ENCODE assay signal across 26 cellular contexts in genomic region chr11:112730591-112730990, GRCh38.
DNase-seq lines count a peak whose midpoint lies in the region; ATAC-seq, FAIRE-seq and TF ChIP-seq lines count a peak whose summit lies in the region.
"Had no signal": no experiment of that assay in that cellular context is flagged by ENCODE, and none has a peak within 500 bp of the region (broad histone marks: within the 10 kb centered on the region; RNA-seq: fewer than 3 reads in every experiment).

No MANE protein-coding gene starts in this region.

- POLR2A ChIA-PET in HepG2 (lab: Yijun Ruan, JAX) = no interaction called here

- DNase-seq in HepG2 (ENCODE audit: low spot score) (no peak), right lobe of liver (no peak), ecto neural progenitor cell (ENCODE audit: low spot score) (peak; percentile 10), osteocyte (ENCODE audit: extremely low spot score, unreplicated experiment) (peak; percentile 57), pons (ENCODE audit: low spot score) (no peak)
- DNase-seq: 8988T; ACHN; BE2C; C1 segment of cervical spinal cord; CD4-positive, alpha-beta memory T cell; CD4-positive, CD25-positive, alpha-beta regulatory T cell; CD8-positive, alpha-beta memory T cell; COR-L47; DMS 273 treated with DMSO at 0.1 percent for 48 hours; DMS153; DMS79; DND-41; EL; GDM1 had no signal

- H2AFZ ChIP-seq in HepG2 (ENCODE audit: low read length) = no peak overlapping the region

- 90% methylated on average over 1 of the region's 5 CpGs for WGBS in HepG2 (ENCODE audit: low lambda C conversion rate)
- 30% methylated on average over 3 of the region's 5 CpGs for WGBS in right lobe of liver (ENCODE audit: insufficient coverage, low coverage, low lambda C conversion rate, missing lambda C conversion rate)
- WGBS in gastroesophageal sphincter (ENCODE audit: low coverage in 1 of 2), 2 donors = 54 to 57% methylated on average over 4 to 5 of the region's 5 CpGs

- no TSS peak for BruUV-seq in HepG2 (replicated peaks; lab: Mats Ljungman, UMichigan)

- no peaks in the 10 kb centered on the region for H4K20me1 ChIP-seq in HepG2 (ENCODE audit: insufficient read depth, low read length)
- H4K20me1 ChIP-seq: BLaER1 had no signal

- H3K4me2 ChIP-seq in HepG2 (ENCODE audit: low read depth, low read length) = no peak overlapping the region
- H3K4me2 ChIP-seq: BLaER1 had no signal

- no peak overlapping the region for H3K9ac ChIP-seq in HepG2 (ENCODE audit: insufficient read depth, low read depth, low read length)
- H3K9ac ChIP-seq: BLaER1 had no signal

- ATAC-seq in HepG2 = no peak
- no peak for ATAC-seq in right lobe of liver
- no peak for ATAC-seq in gastroesophageal sphincter
- ATAC-seq: GM12878 had no signal

- TF ChIP-seq CTCF in HepG2 (CRISPR knock-in tag; IDR thresholded peaks at IDR 0.05) = no peak
- no peak for TF ChIP-seq CTCF in right lobe of liver (IDR thresholded peaks at IDR 0.05)
- TF ChIP-seq CTCF in osteocyte (IDR thresholded peaks at IDR 0.05) = no peak
- no peak for TF ChIP-seq CTCF in gastroesophageal sphincter (IDR thresholded peaks at IDR 0.05)

- H3K4me3 Mint-ChIP-seq in osteocyte (ENCODE audit: unreplicated experiment) = no peak overlapping the region
- H3K4me3 Mint-ChIP-seq: CD14-positive monocyte; CD4-positive, alpha-beta memory T cell; CD4-positive, CD25-positive, alpha-beta regulatory T cell; CD8-positive, alpha-beta memory T cell had no signal

- TF ChIP-seq RAD21 in HepG2 (CRISPR knock-in tag; IDR thresholded peaks at IDR 0.05) = no peak

- H3K9me3 Mint-ChIP-seq in osteocyte (ENCODE audit: unreplicated experiment) = no peaks in the 10 kb centered on the region

- TF ChIP-seq EP300 in HepG2 (IDR thresholded peaks at IDR 0.05; ENCODE audit: low read depth in 2 of 2, low read length in 2 of 2) (no peak), HepG2 (CRISPR knock-in tag; IDR thresholded peaks at IDR 0.05; ENCODE audit: borderline replicate concordance) (no peak), gastroesophageal sphincter (IDR thresholded peaks at IDR 0.05) (no peak)

- peaks cover 1% of the 10 kb centered on the region for H3K27me3 Mint-ChIP-seq in osteocyte (ENCODE audit: unreplicated experiment)
- H3K27me3 Mint-ChIP-seq: CD4-positive, CD25-positive, alpha-beta regulatory T cell had no signal

- H3K4me3 ChIP-seq in HepG2 (replicated peaks in 1 of 3; ENCODE audit: insufficient read depth in 1 of 3, low read depth in 2 of 3, low read length in 3 of 3) = no peak overlapping the region
- no peak overlapping the region for H3K4me3 ChIP-seq in right lobe of liver
- no peak overlapping the region for H3K4me3 ChIP-seq in gastroesophageal sphincter
- H3K4me3 ChIP-seq: BLaER1, GM12878 had no signal

- H3K4me1 Mint-ChIP-seq in osteocyte (ENCODE audit: unreplicated experiment) = no peaks in the 10 kb centered on the region
- H3K4me1 Mint-ChIP-seq: CD4-positive, alpha-beta memory T cell; CD4-positive, CD25-positive, alpha-beta regulatory T cell; CD8-positive, alpha-beta memory T cell had no signal

- no peaks in the 10 kb centered on the region for H3K79me2 ChIP-seq in HepG2 (ENCODE audit: insufficient read depth, low read length)

- in situ Hi-C loops in HepG2 (cut with HindIII; ENCODE audit: extremely low pct_ligation_motif_present, low pct_unique_long_range_greater_than_20kb) = no loop called here

- H3K4me1 ChIP-seq in HepG2 (ENCODE audit: insufficient read depth, low read length) (no peaks in the 10 kb centered on the region), right lobe of liver (no peaks in the 10 kb centered on the region), gastroesophageal sphincter (no peaks in the 10 kb centered on the region)
- H3K4me1 ChIP-seq: BE2C, BLaER1 had no signal

- no peaks in the 10 kb centered on the region for H3K36me3 Mint-ChIP-seq in osteocyte (ENCODE audit: unreplicated experiment)
- H3K36me3 Mint-ChIP-seq: CD14-positive monocyte; CD4-positive, alpha-beta memory T cell; CD4-positive, CD25-positive, alpha-beta regulatory T cell; CD8-positive, alpha-beta memory T cell had no signal

- intact Hi-C loops in HepG2 (cut with micrococcal nuclease; ENCODE audit: unreplicated experiment) = no loop called here
- intact Hi-C loops in right lobe of liver (cut with DNase I) = no loop called here

- H3K27ac ChIP-seq in HepG2 (ENCODE audit: extremely low read length, insufficient read depth, low read length) (no peak overlapping the region), right lobe of liver (no peak overlapping the region), gastroesophageal sphincter (no peak overlapping the region)
- H3K27ac ChIP-seq: BLaER1 had no signal

- no peak for TF ChIP-seq POLR2A in HepG2 (IDR thresholded peaks at IDR 0.05; ENCODE audit: insufficient read depth in 1 of 2, low read depth in 2 of 2, low read length in 2 of 2)
- TF ChIP-seq POLR2A in right lobe of liver (IDR thresholded peaks at IDR 0.05) = no peak
- no peak for TF ChIP-seq POLR2A in gastroesophageal sphincter (IDR thresholded peaks at IDR 0.05)

- no peak overlapping the region for H3K27ac Mint-ChIP-seq in osteocyte (ENCODE audit: unreplicated experiment)
- H3K27ac Mint-ChIP-seq: CD14-positive monocyte; CD4-positive, alpha-beta memory T cell; CD4-positive, CD25-positive, alpha-beta regulatory T cell; CD8-positive, alpha-beta memory T cell had no signal

- no peaks in the 10 kb centered on the region for H3K27me3 ChIP-seq in HepG2 (ENCODE audit: control insufficient read depth in 1 of 2, insufficient read depth in 2 of 2, low read length in 2 of 2)
- no peaks in the 10 kb centered on the region for H3K27me3 ChIP-seq in right lobe of liver
- no peaks in the 10 kb centered on the region for H3K27me3 ChIP-seq in gastroesophageal sphincter
- H3K27me3 ChIP-seq: BE2C, BLaER1 had no signal

- CTCF ChIA-PET in HepG2 (lab: Yijun Ruan, JAX; ENCODE audit: low intra/inter-chr PET ratio, low total read pairs) = no interaction called here

- H3K9me3 ChIP-seq in HepG2 (ENCODE audit: low read length) = no peaks in the 10 kb centered on the region
- no peaks in the 10 kb centered on the region for H3K9me3 ChIP-seq in right lobe of liver
- H3K9me3 ChIP-seq in gastroesophageal sphincter = no peaks in the 10 kb centered on the region
- H3K9me3 ChIP-seq: BE2C, BLaER1 had no signal

- FAIRE-seq in HepG2 (lab: Jason Lieb, UNC) = no peak
- FAIRE-seq: A204.1, GM12878, GM12892, GM18507 had no signal

- no peaks in the 10 kb centered on the region for H3K36me3 ChIP-seq in HepG2 (replicated peaks in 1 of 2; ENCODE audit: control insufficient read depth in 1 of 2, insufficient read depth in 2 of 2, low read length in 2 of 2)
- H3K36me3 ChIP-seq in right lobe of liver = no peaks in the 10 kb centered on the region
- no peaks in the 10 kb centered on the region for H3K36me3 ChIP-seq in gastroesophageal sphincter
- H3K36me3 ChIP-seq: BE2C, BLaER1 had no signal

TF ChIP-seq in HepG2, 621 proteins besides CTCF, POLR2A, EP300 and RAD21:
- peak; percentile 65 for TF ChIP-seq CREB1 (IDR thresholded peaks at IDR 0.05)
- TF ChIP-seq CREB1 (CRISPR knock-in tag; IDR thresholded peaks at IDR 0.05) = no peak
- no peak for TF ChIP-seq ZNF558 (CRISPR knock-in tag; IDR thresholded peaks at IDR 0.05; ENCODE audit: borderline replicate concordance)
TF ChIP-seq in HepG2: peak in this region for 1.

Comparison
In these comparisons a context has a peak if more than half of its experiments do, and no peak if none do; other contexts are left out.
1. DNase-seq: peak in ecto neural progenitor cell (single experiment) and osteocyte (single experiment); none in HepG2 (single experiment), right lobe of liver (0 of 3) and pons (single experiment).